ENCODE assay signal across 23 cellular contexts in the genomic region with DNA sequence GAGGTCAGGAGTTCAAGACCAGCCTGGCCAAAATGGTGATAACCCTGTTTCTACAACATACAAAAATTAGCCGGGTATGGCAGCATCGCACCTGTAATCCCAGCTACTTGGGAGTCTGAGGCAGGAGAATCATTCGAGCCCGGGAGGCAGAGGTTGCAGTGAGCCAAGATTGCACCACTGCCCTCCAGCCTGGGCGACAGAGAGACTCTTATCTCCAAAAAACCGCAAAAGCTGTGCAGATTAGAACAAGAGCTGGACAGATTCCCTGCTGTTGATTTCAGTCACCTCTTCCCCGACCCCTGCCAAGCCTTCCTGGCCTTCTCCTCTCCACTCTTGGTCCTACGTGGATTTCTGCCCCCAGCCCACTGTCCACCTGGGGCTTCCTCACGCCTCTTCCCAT. TPM values are rescaled to one million over a fixed set of nuclear protein-coding genes. Genes with fewer than 3 reads are reported as not detected.
DNase-seq lines count a peak whose midpoint lies in the region; ATAC-seq, FAIRE-seq and TF ChIP-seq lines count a peak whose summit lies in the region.
"Had no signal": no experiment of that assay in that cellular context is flagged by ENCODE, and none has a peak within 500 bp of the region (broad histone marks: within the 10 kb centered on the region; RNA-seq: fewer than 3 reads in every experiment).

No MANE protein-coding gene starts in this region.

- no peaks in the 10 kb centered on the region for H3K9me1 ChIP-seq in K562 (ENCODE audit: control insufficient read depth, insufficient read depth, low read length)

- no peak overlapping the region for H2AK5ac ChIP-seq in trophoblast cell (ENCODE audit: low read length)

- no peak for ATAC-seq in HCT116
- no peak for ATAC-seq in K562
- ATAC-seq in HG03159 (IDR thresholded peaks at IDR 0.05; ENCODE audit: unreplicated experiment), result no peak

- H2BK5ac ChIP-seq in trophoblast cell (ENCODE audit: low read depth, low read length, poor library complexity), result no peak overlapping the region

- no peak overlapping the region for H3K14ac ChIP-seq in trophoblast cell (ENCODE audit: low read length)

- BruUV-seq in HCT116 (replicated peaks; lab: Mats Ljungman, UMichigan) (no TSS peak), K562 (replicated peaks; lab: Mats Ljungman, UMichigan) (no TSS peak)

- H2AFZ ChIP-seq in HCT116 (ENCODE audit: low read depth, low read length, poor library complexity, severe bottlenecking) (no peak overlapping the region), K562 (ENCODE audit: low read depth, low read length) (no peak overlapping the region), trophoblast cell (ENCODE audit: insufficient read depth, low read length, poor library complexity) (no peak overlapping the region)

- H4K12ac ChIP-seq in trophoblast cell (ENCODE audit: low read depth, low read length), result no peak overlapping the region

- H3K79me2 ChIP-seq in HCT116 (ENCODE audit: insufficient read depth, low read length), result peaks cover 26% of the 10 kb centered on the region
- no peaks in the 10 kb centered on the region for H3K79me2 ChIP-seq in K562 (ENCODE audit: control insufficient read depth, insufficient read depth, low read length)
- H3K79me2 ChIP-seq in trophoblast cell (ENCODE audit: control insufficient read depth, insufficient read depth, low read length, poor library complexity), result no peaks in the 10 kb centered on the region

- H3K4me3 ChIP-seq in HCT116 (replicated peaks in 1 of 2; ENCODE audit: low read depth in 1 of 2, low read length in 2 of 2), result no peak overlapping the region
- H3K4me3 ChIP-seq in K562, result no peak overlapping the region
- H3K4me3 ChIP-seq in trophoblast cell (ENCODE audit: low read depth, low read length), result no peak overlapping the region
- H3K4me3 ChIP-seq: BLaER1 treated with 17β-estradiol and CSF1 and Interleukin-3, amounts not matched to agents 10 nM and 100 nM had no signal

- POLR2A ChIA-PET in HCT116 (lab: Charles Lee), result no interaction called here
- POLR2A ChIA-PET in RWPE1 (lab: Yijun Ruan, JAX; ENCODE audit: low non-redundant PET), result no interaction called here
- POLR2A ChIA-PET in K562 (lab: Yijun Ruan, JAX), result no interaction called here

- TF ChIP-seq POLR2A in HCT116 (IDR thresholded peaks at IDR 0.05; ENCODE audit: borderline replicate concordance, extremely low read depth, insufficient read depth, insufficient read length), result no peak
- no peak for TF ChIP-seq POLR2A in K562 (conservative IDR thresholded peaks at IDR 0.05)

- H3K9me3 ChIP-seq in HCT116 (ENCODE audit: control insufficient read depth in 1 of 2, insufficient read depth in 1 of 2, low read depth in 1 of 2, low read length in 2 of 2) (no peaks in the 10 kb centered on the region), K562 (replicated peaks; ENCODE audit: control insufficient read depth, insufficient read depth, low read depth, low read length) (no peaks in the 10 kb centered on the region), trophoblast cell (ENCODE audit: insufficient read depth, low read depth, low read length) (peaks cover 1% of the 10 kb centered on the region)
- H3K9me3 ChIP-seq: SK-N-SH had no signal

- no peaks in the 10 kb centered on the region for H3K79me1 ChIP-seq in trophoblast cell (ENCODE audit: low read length)

- no peak for TF ChIP-seq EP300 in K562 (IDR thresholded peaks at IDR 0.05; ENCODE audit: low read length)

- in situ Hi-C loops in K562 (cut with MboI), result no loop called here

- H3K23ac ChIP-seq in trophoblast cell (ENCODE audit: low read length), result no peak overlapping the region

- H4K91ac ChIP-seq in trophoblast cell (ENCODE audit: low read depth, low read length), result no peak overlapping the region

- WGBS in K562 (ENCODE audit: insufficient coverage, low coverage, missing lambda C conversion rate), result 5% methylated on average over 9 of the region's 9 CpGs
- no CpG with 5 or more reads among the region's 9 CpGs for WGBS in trophoblast cell (ENCODE audit: extremely low coverage, insufficient coverage, insufficient read length)

- H3K9ac ChIP-seq in HCT116 (ENCODE audit: low read length) (no peak overlapping the region), K562 (ENCODE audit: insufficient read depth in 1 of 2, low read depth in 2 of 2, low read length in 2 of 2) (no peak overlapping the region; a peak in 1 of 4 replicates), trophoblast cell (ENCODE audit: low read length) (no peak overlapping the region)
- H3K9ac ChIP-seq: BLaER1 treated with 17β-estradiol and CSF1 and Interleukin-3, amounts not matched to agents 10 nM and 100 nM; SK-N-SH had no signal

- no peak overlapping the region for H2BK12ac ChIP-seq in trophoblast cell (ENCODE audit: low read length)

- intact Hi-C loops in HCT116 (cut with micrococcal nuclease), result no loop called here
- intact Hi-C loops in K562 (cut with micrococcal nuclease), result no loop called here

- H2BK120ac ChIP-seq in trophoblast cell (ENCODE audit: insufficient read depth, low read length, poor library complexity), result no peak overlapping the region

- H3K4me2 ChIP-seq in HCT116 (ENCODE audit: low read length) (peak overlapping the region; percentile 58; the same call in 1 of the 2 replicates), K562 (ENCODE audit: insufficient read depth, low read length) (no peak overlapping the region), trophoblast cell (ENCODE audit: low read length) (no peak overlapping the region)
- H3K4me2 ChIP-seq: BLaER1 treated with 17β-estradiol and CSF1 and Interleukin-3, amounts not matched to agents 10 nM and 100 nM; SK-N-SH had no signal

- TF ChIP-seq RAD21 in HCT116 (IDR thresholded peaks at IDR 0.05; ENCODE audit: low read depth), result no peak
- TF ChIP-seq RAD21 in K562 (CRISPR knock-in tag; conservative IDR thresholded peaks at IDR 0.05 in 1 of 2, IDR thresholded peaks at IDR 0.05 in 1 of 2), result no peak

- H3K4me1 ChIP-seq in HCT116 (ENCODE audit: control insufficient read depth in 1 of 2, insufficient read depth in 2 of 2, low read length in 2 of 2) (peaks cover 10 to 40% of the 10 kb centered on the region in 2 experiments), K562 (replicated peaks in 1 of 2; ENCODE audit: control insufficient read depth in 2 of 2, insufficient read depth in 2 of 2, low read length in 2 of 2) (peaks cover 2 to 34% of the 10 kb centered on the region in 2 experiments; a peak in 4 of 5 replicates), trophoblast cell (ENCODE audit: control insufficient read depth in 1 of 2, insufficient read depth in 2 of 2, low read length in 2 of 2) (peaks cover 0 to 2% of the 10 kb centered on the region in 2 experiments)

- no peaks in the 10 kb centered on the region for H4K20me1 ChIP-seq in HCT116 (ENCODE audit: insufficient read depth)
- H4K20me1 ChIP-seq in K562 (replicated peaks; ENCODE audit: control insufficient read depth, insufficient read depth, low read length), result peaks cover 9% of the 10 kb centered on the region; the same call in 1 of the 2 replicates

- H3K27me3 ChIP-seq in HCT116 (ENCODE audit: insufficient read depth, low read length) (no peaks in the 10 kb centered on the region), K562 (ENCODE audit: control insufficient read depth in 2 of 2, insufficient read depth in 2 of 2, low read length in 2 of 2) (no peaks in the 10 kb centered on the region; a peak in 1 of 5 replicates), trophoblast cell (ENCODE audit: insufficient read depth, low read length) (no peaks in the 10 kb centered on the region)

- H3K36me3 ChIP-seq in HCT116 (ENCODE audit: control insufficient read depth in 1 of 2, insufficient read depth in 2 of 2, low read length in 2 of 2), result peaks cover 3 to 7% of the 10 kb centered on the region in 2 experiments; a peak in 3 of 4 replicates
- no peaks in the 10 kb centered on the region for H3K36me3 ChIP-seq in K562 (ENCODE audit: control insufficient read depth, insufficient read depth, low read length)
- peaks cover 9 to 12% of the 10 kb centered on the region in 2 experiments for H3K36me3 ChIP-seq in trophoblast cell (ENCODE audit: control insufficient read depth in 1 of 2, insufficient read depth in 2 of 2, low read length in 2 of 2)
- H3K36me3 ChIP-seq: BLaER1 treated with 17β-estradiol and CSF1 and Interleukin-3, amounts not matched to agents 10 nM and 100 nM had no signal

- no peak for DNase-seq in HCT116 (ENCODE audit: low read depth, low spot score)
- no peak for DNase-seq in RWPE1 (ENCODE audit: low spot score)
- DNase-seq in K562 (ENCODE audit: extremely low read depth in 1 of 4, low spot score in 3 of 4), result no peak
- peak; percentile 12 to 38 for DNase-seq in trophoblast cell
- DNase-seq in NCI-H1930 (lab: John Stamatoyannopoulos, UW), result no peak
- no peak for DNase-seq in stimulated activated CD4-positive, alpha-beta T cell treated with anti-CD3 and anti-CD28 coated beads, Interleukin-4, amount 100 ng/mL, for 24 hours
- DNase-seq in NOMO-1 treated with dmso at 0.1 percent for 144 hours (lab: John Stamatoyannopoulos, UW; ENCODE audit: unreplicated experiment), result no peak
- DNase-seq: CD8-positive, alpha-beta memory T cell; DND-41; NCI-H1048; NCI-H1436 treated with DMSO at 0.1 percent for 48 hours; NCI-H2029 treated with DMSO at 0.1 percent for 48 hours; NCI-H2171 treated with DMSO at 0.1 percent for 48 hours; NCI-H446 treated with DMSO at 0.1 percent for 48 hours; NCI-H69; NK-92 treated with Interleukin-12 subunit alpha and Interleukin-12 subunit beta, amount 100 ng/mL, for 24 hours; SHP77 treated with DMSO at 0.1 percent for 48 hours; SK-N-SH had no signal

- FAIRE-seq in K562 (lab: Jason Lieb, UNC), result no peak
- FAIRE-seq: H54 had no signal

- RAD21 ChIA-PET in HCT116 (lab: Charles Lee; ENCODE audit: low non-redundant PET in 1 of 2, low total read pairs in 2 of 2, uncharacterized antibody in 2 of 2, unreplicated experiment in 2 of 2), result no interaction called here

- peaks cover 3% of the 10 kb centered on the region; the same call in 1 of the 2 replicates for H3K9me2 ChIP-seq in HCT116 (ENCODE audit: insufficient read depth)
- H3K9me2 ChIP-seq: SK-N-SH had no signal

- no peak for TF ChIP-seq CTCF in HCT116 (IDR thresholded peaks at IDR 0.05 in 2 of 3, conservative IDR thresholded peaks at IDR 0.05 in 1 of 3; ENCODE audit: borderline replicate concordance in 1 of 3, insufficient read depth in 1 of 3, low read depth in 2 of 3, low read length in 2 of 3)
- no peak for TF ChIP-seq CTCF in RWPE1 (conservative IDR thresholded peaks at IDR 0.05; ENCODE audit: low read depth)
- no peak for TF ChIP-seq CTCF in K562 (IDR thresholded peaks at IDR 0.05 in 2 of 3, conservative IDR thresholded peaks at IDR 0.05 in 1 of 3; ENCODE audit: insufficient read depth in 2 of 3, low read depth in 1 of 3, low read length in 3 of 3)

- H3K27ac ChIP-seq in HCT116 (ENCODE audit: low read depth, low read length) (no peak overlapping the region), RWPE1 (peak overlapping the region; percentile 9; the same call in 1 of the 2 replicates), K562 (ENCODE audit: extremely low read depth, low read depth, low read length) (no peak overlapping the region), trophoblast cell (ENCODE audit: low read depth, low read length) (no peak overlapping the region)
- H3K27ac ChIP-seq: BLaER1 treated with 17β-estradiol and CSF1 and Interleukin-3, amounts not matched to agents 10 nM and 100 nM had no signal

- CTCF ChIA-PET in HCT116 (lab: Charles Lee), result no interaction called here
- CTCF ChIA-PET in RWPE1 (lab: Yijun Ruan, JAX), result no interaction called here
- CTCF ChIA-PET in K562 (lab: Yijun Ruan, JAX; ENCODE audit: low intra/inter-chr PET ratio), result interaction anchor here (0.7 kb wide), 1 partner anchor 16 kb away, joined by 3 read pairs; no protein-coding TSS in a partner anchor

- no peak overlapping the region for H3K4ac ChIP-seq in trophoblast cell (ENCODE audit: low read depth, low read length)

- H3K18ac ChIP-seq in trophoblast cell (ENCODE audit: low read length), result no peak overlapping the region

- H4K8ac ChIP-seq in trophoblast cell (ENCODE audit: low read depth, low read length), result no peak overlapping the region

RNA-seq across cellular contexts. Expression of gene CAMSAP3, which starts 8.3 kb away (rescaled TPM):
- 24.0 TPM for total RNA-seq in HCT116 (2021; ENCODE audit: unreplicated experiment)
- polyA plus RNA-seq in HCT116 (2012), result 16.1 and 17.3 TPM in 2 replicates
- total RNA-seq in K562 (2011; cell fraction: chromatin; rRNA removed; ENCODE audit: low replicate concordance), result 0.56 and 3.9 TPM in 2 replicates
- 0.92 and 3.5 TPM in 2 replicates for total RNA-seq in K562 (2011; cell fraction: nucleolus; rRNA removed)
- total RNA-seq in K562 (2011; cell fraction: nucleoplasm; rRNA removed), result 0.99 and 1.2 TPM in 2 replicates
- 0.18 and 0.24 TPM in 2 replicates for total RNA-seq in K562 (2014; rRNA removed)
- total RNA-seq in K562 (2014; rRNA removed; fragmentation: Illumina TruSeq; extraction: Trizol), result 0.25 TPM in 1 of 2 replicates, not detected in the other
- 0.07 and 0.23 TPM in 2 replicates for total RNA-seq in K562 (2015; rRNA removed; fragmentation: Illumina TruSeq; extraction: Trizol)
- 0.67 and 0.89 TPM in 2 replicates for total RNA-seq in K562 (2021)
- 0.25 and 0.64 TPM in 2 replicates for polyA plus RNA-seq in K562 (2011; rRNA removed)
- 0.40 and 0.49 TPM in 2 replicates for polyA plus RNA-seq in K562 (2011; cell fraction: cytosol; rRNA removed)
- polyA plus RNA-seq in K562 (2011; cell fraction: nucleus; rRNA removed), result 2.3 and 2.5 TPM in 2 replicates
- 0.65 and 2.6 TPM in 2 replicates for polyA plus RNA-seq in K562 (2012)
- 0.30 TPM in 2 replicates for polyA plus RNA-seq in K562 (2014; fragmentation: Illumina TruSeq; extraction: Trizol)
- polyA plus RNA-seq in K562 (2014; fragmentation: Nextera tagmentation; extraction: Ambion mirVana), result under 1 TPM in 1 of 2 experiments, not detected in 1; 0.01 TPM
- polyA plus RNA-seq in K562 (2014; rRNA removed), result 0.17 and 0.18 TPM in 2 replicates
- polyA minus RNA-seq in K562 (2011; rRNA and poly(A)+ RNA removed), result 0.06 and 0.07 TPM in 2 replicates
- polyA minus RNA-seq in K562 (2011; cell fraction: cytosol; rRNA and poly(A)+ RNA removed), result 0.38 and 1.0 TPM in 2 replicates
- polyA minus RNA-seq in K562 (2011; cell fraction: nucleus; rRNA and poly(A)+ RNA removed), result 0.54 and 1.8 TPM in 2 replicates
- polyA plus RNA-seq in trophoblast cell (2013), result 15.1 and 16.3 TPM in 2 replicates
- total RNA-seq: RPMI7951 had no signal

RNA-seq across cellular contexts. Expression of gene XAB2, which starts 25.4 kb away (rescaled TPM):
- total RNA-seq in HCT116 (2021; ENCODE audit: unreplicated experiment), result 103 TPM
- polyA plus RNA-seq in HCT116 (2012), result 106 and 121 TPM in 2 replicates
- total RNA-seq in K562 (2011; cell fraction: chromatin; rRNA removed; ENCODE audit: low replicate concordance), result 26.2 and 87.7 TPM in 2 replicates
- 82.9 and 84.2 TPM in 2 replicates for total RNA-seq in K562 (2011; cell fraction: nucleolus; rRNA removed)
- 36.0 and 40.3 TPM in 2 replicates for total RNA-seq in K562 (2011; cell fraction: nucleoplasm; rRNA removed)
- 43.7 and 54.6 TPM in 2 replicates for total RNA-seq in K562 (2014; rRNA removed)
- 5.6 and 7.6 TPM in 2 replicates for total RNA-seq in K562 (2014; rRNA removed; fragmentation: Illumina TruSeq; extraction: Trizol)
- 22.0 and 24.3 TPM in 2 replicates for total RNA-seq in K562 (2015; rRNA removed; fragmentation: Illumina TruSeq; extraction: Trizol)
- total RNA-seq in K562 (2021), result 58.3 and 58.7 TPM in 2 replicates
- 19.1 and 36.3 TPM in 2 replicates for polyA plus RNA-seq in K562 (2011; rRNA removed)
- 34.9 and 73.2 TPM in 2 replicates for polyA plus RNA-seq in K562 (2011; cell fraction: cytosol; rRNA removed)
- polyA plus RNA-seq in K562 (2011; cell fraction: nucleus; rRNA removed), result 90.6 and 116 TPM in 2 replicates
- polyA plus RNA-seq in K562 (2012), result 39.7 and 58.7 TPM in 2 replicates
- polyA plus RNA-seq in K562 (2014; fragmentation: Illumina TruSeq; extraction: Trizol), result 20.0 and 33.9 TPM in 2 replicates
- under 1 TPM; 0.21 to 0.71 TPM for polyA plus RNA-seq in K562 (2014; fragmentation: Nextera tagmentation; extraction: Ambion mirVana)
- 36.7 and 38.4 TPM in 2 replicates for polyA plus RNA-seq in K562 (2014; rRNA removed)
- polyA minus RNA-seq in K562 (2011; rRNA and poly(A)+ RNA removed), result 19.3 and 29.5 TPM in 2 replicates
- 50.8 and 65.5 TPM in 2 replicates for polyA minus RNA-seq in K562 (2011; cell fraction: cytosol; rRNA and poly(A)+ RNA removed)
- polyA minus RNA-seq in K562 (2011; cell fraction: nucleus; rRNA and poly(A)+ RNA removed), result 26.3 and 36.9 TPM in 2 replicates
- 27.0 and 27.2 TPM in 2 replicates for polyA plus RNA-seq in trophoblast cell (2013)

RNA-seq across cellular contexts. Expression of gene PET100, which starts 25.7 kb away (rescaled TPM):
- 126 TPM for total RNA-seq in HCT116 (2021; ENCODE audit: unreplicated experiment)
- polyA plus RNA-seq in HCT116 (2012), result 57.2 and 88.5 TPM in 2 replicates
- total RNA-seq in K562 (2011; cell fraction: chromatin; rRNA removed; ENCODE audit: low replicate concordance), result 38.1 and 46.0 TPM in 2 replicates
- 31.5 and 34.5 TPM in 2 replicates for total RNA-seq in K562 (2011; cell fraction: nucleolus; rRNA removed)
- total RNA-seq in K562 (2011; cell fraction: nucleoplasm; rRNA removed), result 43.6 and 52.8 TPM in 2 replicates
- 59.9 and 62.3 TPM in 2 replicates for total RNA-seq in K562 (2014; rRNA removed)
- total RNA-seq in K562 (2014; rRNA removed; fragmentation: Illumina TruSeq; extraction: Trizol), result 116 and 120 TPM in 2 replicates
- 82.1 and 93.7 TPM in 2 replicates for total RNA-seq in K562 (2015; rRNA removed; fragmentation: Illumina TruSeq; extraction: Trizol)
- total RNA-seq in K562 (2021), result 147 and 160 TPM in 2 replicates
- polyA plus RNA-seq in K562 (2011; rRNA removed), result 51.1 and 72.3 TPM in 2 replicates
- polyA plus RNA-seq in K562 (2011; cell fraction: cytosol; rRNA removed), result 21.3 and 27.3 TPM in 2 replicates
- polyA plus RNA-seq in K562 (2011; cell fraction: nucleus; rRNA removed), result 33.8 and 34.8 TPM in 2 replicates
- polyA plus RNA-seq in K562 (2012), result 68.4 and 184 TPM in 2 replicates
- polyA plus RNA-seq in K562 (2014; fragmentation: Illumina TruSeq; extraction: Trizol), result 77.2 and 79.8 TPM in 2 replicates
- 100 to 1,000 TPM; 322 to 351 TPM for polyA plus RNA-seq in K562 (2014; fragmentation: Nextera tagmentation; extraction: Ambion mirVana)
- polyA plus RNA-seq in K562 (2014; rRNA removed), result 98.3 and 111 TPM in 2 replicates
- 14.1 and 14.8 TPM in 2 replicates for polyA minus RNA-seq in K562 (2011; rRNA and poly(A)+ RNA removed)
- 8.8 and 9.0 TPM in 2 replicates for polyA minus RNA-seq in K562 (2011; cell fraction: cytosol; rRNA and poly(A)+ RNA removed)
- polyA minus RNA-seq in K562 (2011; cell fraction: nucleus; rRNA and poly(A)+ RNA removed), result 4.7 and 15.7 TPM in 2 replicates
- polyA plus RNA-seq in trophoblast cell (2013), result 433 and 469 TPM in 2 replicates

RNA-seq across cellular contexts. Expression of gene PCP2, which starts 29.6 kb away (rescaled TPM):
- total RNA-seq in HCT116 (2021; ENCODE audit: unreplicated experiment), result 0.32 TPM
- 0.56 and 0.72 TPM in 2 replicates for polyA plus RNA-seq in HCT116 (2012)
- total RNA-seq in K562 (2011; cell fraction: chromatin; rRNA removed; ENCODE audit: low replicate concordance), result 1.8 TPM in 1 of 2 replicates, not detected in the other
- total RNA-seq in K562 (2011; cell fraction: nucleolus; rRNA removed), result 0.53 and 1.2 TPM in 2 replicates
- total RNA-seq in K562 (2011; cell fraction: nucleoplasm; rRNA removed), result 0.59 and 1.8 TPM in 2 replicates
- 0.73 and 1.5 TPM in 2 replicates for total RNA-seq in K562 (2014; rRNA removed)
- total RNA-seq in K562 (2014; rRNA removed; fragmentation: Illumina TruSeq; extraction: Trizol), result 0.25 TPM in 1 of 2 replicates, not detected in the other
- 0.23 TPM in 1 of 2 replicates, not detected in the other for total RNA-seq in K562 (2015; rRNA removed; fragmentation: Illumina TruSeq; extraction: Trizol)
- 0.96 and 1.3 TPM in 2 replicates for total RNA-seq in K562 (2021)
- 0.17 and 0.47 TPM in 2 replicates for polyA plus RNA-seq in K562 (2011; rRNA removed)
- 0.49 and 0.79 TPM in 2 replicates for polyA plus RNA-seq in K562 (2011; cell fraction: cytosol; rRNA removed)
- polyA plus RNA-seq in K562 (2011; cell fraction: nucleus; rRNA removed), result 2.3 and 6.4 TPM in 2 replicates
- polyA plus RNA-seq in K562 (2012), result 1.7 and 3.8 TPM in 2 replicates
- 0.90 TPM in 1 of 2 replicates, not detected in the other for polyA plus RNA-seq in K562 (2014; fragmentation: Illumina TruSeq; extraction: Trizol)
- under 1 TPM in 1 of 2 experiments, not detected in 1; 0.22 TPM for polyA plus RNA-seq in K562 (2014; fragmentation: Nextera tagmentation; extraction: Ambion mirVana)
- 1.3 and 1.6 TPM in 2 replicates for polyA plus RNA-seq in K562 (2014; rRNA removed)
- polyA minus RNA-seq in K562 (2011; rRNA and poly(A)+ RNA removed), result not detected in 2 replicates
- polyA minus RNA-seq in K562 (2011; cell fraction: cytosol; rRNA and poly(A)+ RNA removed), result not detected in 2 replicates
- not detected in 2 replicates for polyA minus RNA-seq in K562 (2011; cell fraction: nucleus; rRNA and poly(A)+ RNA removed)
- polyA plus RNA-seq in trophoblast cell (2013), result 0.35 and 0.36 TPM in 2 replicates
- total RNA-seq: G401, RPMI7951 had no signal
- polyA plus RNA-seq: CD8-positive, alpha-beta memory T cell; SK-N-SH had no signal

RNA-seq across cellular contexts. Expression of gene STXBP2, which starts 33.0 kb away (rescaled TPM):
- total RNA-seq in HCT116 (2021; ENCODE audit: unreplicated experiment) (141 TPM), K562 (2014; rRNA removed) (79.9 and 96.0 TPM in 2 replicates), K562 (2014; rRNA removed; fragmentation: Illumina TruSeq; extraction: Trizol) (29.8 and 31.6 TPM in 2 replicates), K562 (2015; rRNA removed; fragmentation: Illumina TruSeq; extraction: Trizol) (37.6 and 38.4 TPM in 2 replicates), K562 (2021) (136 and 163 TPM in 2 replicates)
- polyA plus RNA-seq in HCT116 (2012), result 144 and 186 TPM in 2 replicates
- total RNA-seq in K562 (2011; cell fraction: chromatin; rRNA removed; ENCODE audit: low replicate concordance), result 1,097 and 1,923 TPM in 2 replicates
- total RNA-seq in K562 (2011; cell fraction: nucleolus; rRNA removed), result 928 and 1,024 TPM in 2 replicates
- total RNA-seq in K562 (2011; cell fraction: nucleoplasm; rRNA removed), result 1,126 and 1,380 TPM in 2 replicates
- polyA plus RNA-seq in K562 (2011; rRNA removed) (141 and 157 TPM in 2 replicates), K562 (2014; fragmentation: Illumina TruSeq; extraction: Trizol) (71.3 and 102 TPM in 2 replicates), K562 (2014; fragmentation: Nextera tagmentation; extraction: Ambion mirVana) (1 to 10 TPM; 2.5 to 9.1 TPM), K562 (2014; rRNA removed) (142 and 145 TPM in 2 replicates)
- polyA plus RNA-seq in K562 (2011; cell fraction: cytosol; rRNA removed), result 143 and 228 TPM in 2 replicates
- 689 and 874 TPM in 2 replicates for polyA plus RNA-seq in K562 (2011; cell fraction: nucleus; rRNA removed)
- 178 and 291 TPM in 2 replicates for polyA plus RNA-seq in K562 (2012)
- polyA minus RNA-seq in K562 (2011; rRNA and poly(A)+ RNA removed), result 674 and 952 TPM in 2 replicates
- 134 and 138 TPM in 2 replicates for polyA minus RNA-seq in K562 (2011; cell fraction: cytosol; rRNA and poly(A)+ RNA removed)
- 244 and 299 TPM in 2 replicates for polyA minus RNA-seq in K562 (2011; cell fraction: nucleus; rRNA and poly(A)+ RNA removed)
- polyA plus RNA-seq in trophoblast cell (2013), result 49.4 and 49.6 TPM in 2 replicates

Comparison
In these comparisons a context has a peak if more than half of its experiments do, and no peak if none do; other contexts are left out.
1. DNase-seq: peak in trophoblast cell (2 of 2); none in HCT116 (single experiment), RWPE1 (single experiment), K562 (0 of 4), NCI-H1930 (0 of 2), stimulated activated CD4-positive, alpha-beta T cell treated with anti-CD3 and anti-CD28 coated beads, Interleukin-4, amount 100 ng/mL, for 24 hours (single experiment) and NOMO-1 treated with dmso at 0.1 percent for 144 hours (single experiment).
2. Of the 22 proteins assayed by ChIP-seq in both K562 and HCT116: peak only in K562: CEBPB; only in HCT116: none; in both: none; in neither: 21.